15 cellular contexts compared by ENCODE assay signal in the genomic region with DNA sequence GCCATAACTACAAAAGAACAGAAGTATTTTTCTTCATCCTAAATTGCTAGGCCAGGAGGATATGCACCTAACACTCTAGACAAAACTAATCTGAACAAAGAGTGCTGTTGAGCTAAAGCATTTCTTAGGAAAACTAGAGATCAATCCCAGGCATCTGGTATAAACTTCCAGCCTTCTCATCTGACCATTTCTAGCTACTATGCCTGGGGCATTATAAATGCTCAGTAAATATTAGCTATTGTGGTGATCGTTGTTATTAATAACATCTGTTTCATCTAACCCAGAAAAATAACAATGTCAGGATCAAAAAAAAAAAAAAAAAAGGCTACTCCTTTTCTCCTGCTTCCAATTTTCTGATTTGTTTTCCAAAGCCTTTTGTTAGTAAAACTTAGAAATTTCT. TPM values are rescaled to one million over a fixed set of nuclear protein-coding genes. Genes with fewer than 3 reads are reported as not detected.
"Had no signal": no experiment of that assay in that cellular context is flagged by ENCODE, and none has a peak within 500 bp of the region (broad histone marks: within the 10 kb centered on the region; RNA-seq: fewer than 3 reads in every experiment).

No MANE protein-coding gene starts in this region.

- H3K36me3 Mint-ChIP-seq: activated CD4-positive, alpha-beta memory T cell treated with anti-CD3 and anti-CD28 coated beads for 36 hours; activated CD8-positive, alpha-beta memory T cell treated with anti-CD3 and anti-CD28 coated beads, Interleukin-2, amount 10 ng/mL, durations not matched to agents 7 days and 5 days; activated naive CD4-positive, alpha-beta T cell treated with anti-CD3 and anti-CD28 coated beads, Interleukin-2, amount 50 U/mL, for 24 hours; stimulated activated naive B cell treated with anti-CD40 and anti-IgM and Interleukin-4, amounts not matched to agents 10 μg/mL and 1 μg/mL and 100 μg/mL, for 72 hours had no signal

- H3K27me3 ChIP-seq: pancreas, thyroid gland had no signal

- H3K4me1 ChIP-seq: pancreas, thyroid gland had no signal

- DNase-seq: activated CD4-positive, alpha-beta memory T cell treated with anti-CD3 and anti-CD28 coated beads for 36 hours; activated CD4-positive, alpha-beta T cell treated with anti-CD3 and anti-CD28 coated beads for 36 hours; activated CD8-positive, alpha-beta memory T cell treated with anti-CD3 and anti-CD28 coated beads, Interleukin-2, amount 10 ng/mL, durations not matched to agents 7 days and 5 days; activated T-cell treated with anti-CD3 and anti-CD28 coated beads, Interleukin-2, amount 50 U/mL, for 1 hour; central memory CD4-positive, alpha-beta T cell; left colon; pancreas; stimulated activated CD4-positive, alpha-beta T cell treated with anti-CD3 and anti-CD28 coated beads, Interleukin-4, amount 100 ng/mL, for 1 hour; stimulated activated naive B cell treated with anti-CD40 and anti-IgM and Interleukin-4, amounts not matched to agents 10 μg/mL and 1 μg/mL and 100 μg/mL, for 72 hours; thyroid gland had no signal

- H3K9me3 Mint-ChIP-seq: activated CD4-positive, alpha-beta memory T cell treated with anti-CD3 and anti-CD28 coated beads for 36 hours; activated naive CD4-positive, alpha-beta T cell treated with anti-CD3 and anti-CD28 coated beads, Interleukin-2, amount 50 U/mL, for 24 hours; activated T-helper 2 cell treated with anti-CD3 and anti-CD28 coated beads, Interferon-gamma antibody, Interleukin-2, Interleukin-4, amounts not matched to agents 10 μg/mL and 5 μg/mL and 100 μg/mL, durations not matched to agents 14 hours and 24 hours and 36 hours; stimulated activated naive B cell treated with anti-CD40 and anti-IgM and Interleukin-4, amounts not matched to agents 10 μg/mL and 1 μg/mL and 100 μg/mL, for 72 hours had no signal

- H3K27ac ChIP-seq: coronary artery, pancreas, thyroid gland had no signal

- H3K36me3 ChIP-seq: pancreas, thyroid gland had no signal

- H3K4me3 Mint-ChIP-seq: activated CD4-positive, alpha-beta memory T cell treated with anti-CD3 and anti-CD28 coated beads for 36 hours; activated CD4-positive, alpha-beta T cell treated with anti-CD3 and anti-CD28 coated beads for 36 hours; activated CD8-positive, alpha-beta memory T cell treated with anti-CD3 and anti-CD28 coated beads, Interleukin-2, amount 10 ng/mL, durations not matched to agents 7 days and 5 days; activated naive CD4-positive, alpha-beta T cell treated with anti-CD3 and anti-CD28 coated beads, Interleukin-2, amount 50 U/mL, for 24 hours; stimulated activated naive B cell treated with anti-CD40 and anti-IgM and Interleukin-4, amounts not matched to agents 10 μg/mL and 1 μg/mL and 100 μg/mL, for 72 hours had no signal

- H3K4me1 Mint-ChIP-seq: activated CD4-positive, alpha-beta T cell treated with anti-CD3 and anti-CD28 coated beads for 36 hours; activated CD8-positive, alpha-beta memory T cell treated with anti-CD3 and anti-CD28 coated beads, Interleukin-2, amount 10 ng/mL, durations not matched to agents 7 days and 5 days; activated naive CD4-positive, alpha-beta T cell treated with anti-CD3 and anti-CD28 coated beads, Interleukin-2, amount 50 U/mL, for 24 hours; stimulated activated naive B cell treated with anti-CD40 and anti-IgM and Interleukin-4, amounts not matched to agents 10 μg/mL and 1 μg/mL and 100 μg/mL, for 72 hours had no signal

- ATAC-seq: activated CD4-positive, alpha-beta T cell treated with anti-CD3 and anti-CD28 coated beads for 36 hours; activated CD8-positive, alpha-beta memory T cell treated with anti-CD3 and anti-CD28 coated beads, Interleukin-2, amount 10 ng/mL, durations not matched to agents 7 days and 5 days; left colon; pancreas; stimulated activated naive B cell treated with anti-CD40 and anti-IgM and Interleukin-4, amounts not matched to agents 10 μg/mL and 1 μg/mL and 100 μg/mL, for 72 hours had no signal

- H3K9me3 ChIP-seq: pancreas, thyroid gland had no signal

- H3K4me3 ChIP-seq: coronary artery, lung, pancreas, thyroid gland had no signal

- H3K27me3 Mint-ChIP-seq: activated CD4-positive, alpha-beta memory T cell treated with anti-CD3 and anti-CD28 coated beads for 36 hours; activated CD4-positive, alpha-beta T cell treated with anti-CD3 and anti-CD28 coated beads for 36 hours; activated CD8-positive, alpha-beta memory T cell treated with anti-CD3 and anti-CD28 coated beads, Interleukin-2, amount 10 ng/mL, durations not matched to agents 7 days and 5 days; activated naive CD4-positive, alpha-beta T cell treated with anti-CD3 and anti-CD28 coated beads, Interleukin-2, amount 50 U/mL, for 24 hours; stimulated activated naive B cell treated with anti-CD40 and anti-IgM and Interleukin-4, amounts not matched to agents 10 μg/mL and 1 μg/mL and 100 μg/mL, for 72 hours had no signal

- H3K27ac Mint-ChIP-seq: activated CD4-positive, alpha-beta memory T cell treated with anti-CD3 and anti-CD28 coated beads for 36 hours; activated CD4-positive, alpha-beta T cell treated with anti-CD3 and anti-CD28 coated beads for 36 hours; activated CD8-positive, alpha-beta memory T cell treated with anti-CD3 and anti-CD28 coated beads, Interleukin-2, amount 10 ng/mL, durations not matched to agents 7 days and 5 days; activated naive CD4-positive, alpha-beta T cell treated with anti-CD3 and anti-CD28 coated beads, Interleukin-2, amount 50 U/mL, for 24 hours; activated T-helper 2 cell treated with anti-CD3 and anti-CD28 coated beads, Interferon-gamma antibody, Interleukin-2, Interleukin-4, amounts not matched to agents 10 μg/mL and 5 μg/mL and 100 μg/mL, durations not matched to agents 14 hours and 24 hours and 36 hours; stimulated activated naive B cell treated with anti-CD40 and anti-IgM and Interleukin-4, amounts not matched to agents 10 μg/mL and 1 μg/mL and 100 μg/mL, for 72 hours had no signal

RNA-seq across cellular contexts. Expression of a gene that starts 7.7 kb away (rescaled TPM):
- total RNA-seq: activated CD4-positive, alpha-beta memory T cell treated with anti-CD3 and anti-CD28 coated beads for 36 hours; activated CD4-positive, alpha-beta T cell treated with anti-CD3 and anti-CD28 coated beads for 36 hours; activated CD8-positive, alpha-beta memory T cell treated with anti-CD3 and anti-CD28 coated beads, Interleukin-2, amount 10 ng/mL, durations not matched to agents 7 days and 5 days; activated T-helper 2 cell treated with anti-CD3 and anti-CD28 coated beads, Interferon-gamma antibody, Interleukin-2, Interleukin-4, amounts not matched to agents 10 μg/mL and 5 μg/mL and 100 μg/mL, durations not matched to agents 14 hours and 24 hours and 36 hours; T-helper 1 cell treated with Interleukin-12 subunit alpha and Interleukin-12 subunit beta and Interleukin-4 antibody, amounts not matched to agents 30 ng/mL and 1 ng/mL, for 36 hours had no signal

RNA-seq across cellular contexts. Expression of a gene that starts 35.3 kb away (rescaled TPM):
- total RNA-seq: activated CD4-positive, alpha-beta T cell treated with anti-CD3 and anti-CD28 coated beads for 36 hours; activated CD8-positive, alpha-beta memory T cell treated with anti-CD3 and anti-CD28 coated beads, Interleukin-2, amount 10 ng/mL, durations not matched to agents 7 days and 5 days; activated T-helper 2 cell treated with anti-CD3 and anti-CD28 coated beads, Interferon-gamma antibody, Interleukin-2, Interleukin-4, amounts not matched to agents 10 μg/mL and 5 μg/mL and 100 μg/mL, durations not matched to agents 14 hours and 24 hours and 36 hours; T-helper 1 cell treated with Interleukin-12 subunit alpha and Interleukin-12 subunit beta and Interleukin-4 antibody, amounts not matched to agents 30 ng/mL and 1 ng/mL, for 36 hours had no signal
